In genomic region chr5:39624890-39625289, GRCh38 we compare ENCODE assay signal across 24 cellular contexts.
A peak's percentile ranks its signal among the peaks of the same experiment; 100 is the strongest.
DNase-seq lines count a peak whose midpoint lies in the region; ATAC-seq and TF ChIP-seq lines count a peak whose summit lies in the region.
"Had no signal": no experiment of that assay in that cellular context is flagged by ENCODE, and none has a peak within 500 bp of the region (broad histone marks: within the 10 kb centered on the region; RNA-seq: fewer than 3 reads in every experiment).

No MANE protein-coding gene starts in this region.

- in situ Hi-C loops in mammary epithelial cell (cut with MboI; ENCODE audit: low sequenced_read_pairs in 2 of 2): no loop called here

- peak; percentile 91 for ATAC-seq in left lobe of liver
- peak; percentile 66 for ATAC-seq in sciatic nerve
- ATAC-seq: GM23338, natural killer cell had no signal

- H3K36me3 ChIP-seq in mammary epithelial cell (ENCODE audit: insufficient read depth, low read length) (no peaks in the 10 kb centered on the region), vagina (no peaks in the 10 kb centered on the region)
- H3K36me3 ChIP-seq: adrenal gland, cardiac muscle cell, esophagus muscularis mucosa, prostate gland, suprapubic skin had no signal

- H3K27me3 ChIP-seq in mammary epithelial cell (ENCODE audit: insufficient read depth, low read length) (no peaks in the 10 kb centered on the region), vagina (no peaks in the 10 kb centered on the region)
- H3K27me3 ChIP-seq: adrenal gland, cardiac muscle cell, esophagus muscularis mucosa, suprapubic skin had no signal

- H3K36me3 Mint-ChIP-seq in Calu3 (ENCODE audit: insufficient read depth, unreplicated experiment): no peaks in the 10 kb centered on the region
- H3K36me3 Mint-ChIP-seq: natural killer cell had no signal

- peak overlapping the region; percentile 55 for H3K4me3 Mint-ChIP-seq in Calu3 (ENCODE audit: low read depth, unreplicated experiment)
- H3K4me3 Mint-ChIP-seq: activated CD4-positive, alpha-beta T cell treated with anti-CD3 and anti-CD28 coated beads, Interleukin-2, amount 10 ng/mL, durations not matched to agents 24 days and 14 days; GM23338; natural killer cell had no signal

- intact Hi-C loops in Calu3 (cut with micrococcal nuclease; ENCODE audit: unreplicated experiment): no loop called here
- intact Hi-C loops in mammary epithelial cell (cut with micrococcal nuclease): no loop called here
- intact Hi-C loops in sciatic nerve (cut with DNase I): no loop called here
- intact Hi-C loops in vagina (cut with DNase I): no loop called here

- CTCF ChIA-PET in Calu3 (lab: Charles Lee): no interaction called here
- CTCF ChIA-PET in mammary epithelial cell (lab: Charles Lee; ENCODE audit: low non-redundant PET): no interaction called here

- H4K20me1 ChIP-seq in mammary epithelial cell (ENCODE audit: insufficient read depth, low read length): no peaks in the 10 kb centered on the region

- H3K4me1 ChIP-seq in mammary epithelial cell (ENCODE audit: insufficient read depth, low read length): peaks cover 10% of the 10 kb centered on the region
- no peaks in the 10 kb centered on the region for H3K4me1 ChIP-seq in vagina
- H3K4me1 ChIP-seq: adrenal gland, esophagus muscularis mucosa, prostate gland had no signal

- H2AFZ ChIP-seq in mammary epithelial cell (ENCODE audit: low read depth, low read length): no peak overlapping the region
- H2AFZ ChIP-seq: GM23338 had no signal

- H3K4me3 ChIP-seq in mammary epithelial cell (replicated peaks in 1 of 3; ENCODE audit: insufficient read depth in 1 of 3, low read depth in 2 of 3, low read length in 3 of 3) (no peak overlapping the region), vagina (no peak overlapping the region)
- H3K4me3 ChIP-seq: adrenal gland, cardiac muscle cell, esophagus muscularis mucosa, GM23338, prostate gland, suprapubic skin had no signal

- H3K4me1 Mint-ChIP-seq in Calu3 (ENCODE audit: low read depth, unreplicated experiment): peaks cover 26% of the 10 kb centered on the region
- H3K4me1 Mint-ChIP-seq: activated CD4-positive, alpha-beta T cell treated with anti-CD3 and anti-CD28 coated beads, Interleukin-2, amount 10 ng/mL, durations not matched to agents 24 days and 14 days; GM23338; natural killer cell had no signal

- no peaks in the 10 kb centered on the region for H3K27me3 Mint-ChIP-seq in Calu3 (ENCODE audit: unreplicated experiment)

- H3K9me3 Mint-ChIP-seq in Calu3 (ENCODE audit: low read depth, unreplicated experiment): peaks cover 6% of the 10 kb centered on the region
- H3K9me3 Mint-ChIP-seq: activated CD4-positive, alpha-beta T cell treated with anti-CD3 and anti-CD28 coated beads, Interleukin-2, amount 10 ng/mL, durations not matched to agents 24 days and 14 days; natural killer cell had no signal

- 91% methylated on average over 2 of the region's 2 CpGs for WGBS in mammary epithelial cell (ENCODE audit: low coverage, missing lambda C conversion rate)

- TF ChIP-seq CTCF in Calu3 (IDR thresholded peaks at IDR 0.05; ENCODE audit: unreplicated experiment) (no peak), mammary epithelial cell (conservative IDR thresholded peaks at IDR 0.05 in 1 of 2, IDR thresholded peaks at IDR 0.05 in 1 of 2; ENCODE audit: extremely low read depth in 1 of 2, insufficient read depth in 1 of 2, low read depth in 1 of 2, low read length in 2 of 2) (no peak), vagina (IDR thresholded peaks at IDR 0.05) (no peak)

- peak overlapping the region; percentile 45 for H3K4me2 ChIP-seq in mammary epithelial cell (ENCODE audit: insufficient read depth, low read depth, low read length)
- H3K4me2 ChIP-seq: GM23338 had no signal

- H3K27ac ChIP-seq in mammary epithelial cell (ENCODE audit: insufficient read depth, low read depth, low read length) (no peak overlapping the region), vagina (no peak overlapping the region)
- H3K27ac ChIP-seq: adrenal gland, cardiac muscle cell, esophagus muscularis mucosa, prostate gland, suprapubic skin had no signal

- DNase-seq in Calu3 (no peak), mammary epithelial cell (no peak), left lobe of liver (ENCODE audit: low spot score) (no peak), sciatic nerve (ENCODE audit: low spot score) (no peak), inferior parietal cortex (ENCODE audit: extremely low spot score) (no peak), HPDE6-E6E7 (ENCODE audit: extremely low spot score) (no peak), vagina (ENCODE audit: extremely low spot score in 2 of 2) (no peak)
- DNase-seq: activated CD4-positive, alpha-beta T cell treated with anti-CD3 and anti-CD28 coated beads, Interleukin-2, amount 10 ng/mL, durations not matched to agents 24 days and 14 days; activated CD8-positive, alpha-beta memory T cell treated with anti-CD3 and anti-CD28 coated beads, Interleukin-2, amount 50 U/mL, for 48 hours; activated effector memory CD4-positive, alpha-beta T cell treated with anti-CD3 and anti-CD28 coated beads, Interleukin-2, amount 50 U/mL, for 16 hours; adrenal gland; effector CD4-positive, alpha-beta T cell; glutamatergic neuron; Karpas-422; natural killer cell; NCI-H1105; NCI-H2081 treated with DMSO at 0.1 percent for 48 hours; NCI-H510A; stimulated activated CD4-positive, alpha-beta T cell treated with anti-CD3 and anti-CD28 coated beads, Interleukin-12 subunit alpha, Interleukin-12 subunit beta, amount 100 ng/mL, for 4 hours had no signal

- BruUV-seq in Calu3 (replicated peaks; lab: Mats Ljungman, UMichigan) (no TSS peak), mammary epithelial cell (replicated peaks; lab: Mats Ljungman, UMichigan) (no TSS peak)

- no peaks in the 10 kb centered on the region for H3K79me2 ChIP-seq in mammary epithelial cell (ENCODE audit: insufficient read depth, low read length)

- no peak for TF ChIP-seq POLR2A in vagina (IDR thresholded peaks at IDR 0.05)

- H3K9ac ChIP-seq in mammary epithelial cell (ENCODE audit: insufficient read depth, low read length): no peak overlapping the region

- dilution Hi-C loops in mammary epithelial cell (cut with HindIII; ENCODE audit: low sequenced_read_pairs): no loop called here

- H3K27ac Mint-ChIP-seq in Calu3 (ENCODE audit: unreplicated experiment): peak overlapping the region; percentile 93
- H3K27ac Mint-ChIP-seq: activated CD4-positive, alpha-beta T cell treated with anti-CD3 and anti-CD28 coated beads, Interleukin-2, amount 10 ng/mL, durations not matched to agents 24 days and 14 days; GM23338; natural killer cell had no signal

- no peaks in the 10 kb centered on the region for H3K9me3 ChIP-seq in mammary epithelial cell (replicated peaks; ENCODE audit: insufficient read depth, low read length)
- no peaks in the 10 kb centered on the region for H3K9me3 ChIP-seq in vagina
- H3K9me3 ChIP-seq: adrenal gland, esophagus muscularis mucosa, prostate gland, suprapubic skin had no signal
